In the genomic region with DNA sequence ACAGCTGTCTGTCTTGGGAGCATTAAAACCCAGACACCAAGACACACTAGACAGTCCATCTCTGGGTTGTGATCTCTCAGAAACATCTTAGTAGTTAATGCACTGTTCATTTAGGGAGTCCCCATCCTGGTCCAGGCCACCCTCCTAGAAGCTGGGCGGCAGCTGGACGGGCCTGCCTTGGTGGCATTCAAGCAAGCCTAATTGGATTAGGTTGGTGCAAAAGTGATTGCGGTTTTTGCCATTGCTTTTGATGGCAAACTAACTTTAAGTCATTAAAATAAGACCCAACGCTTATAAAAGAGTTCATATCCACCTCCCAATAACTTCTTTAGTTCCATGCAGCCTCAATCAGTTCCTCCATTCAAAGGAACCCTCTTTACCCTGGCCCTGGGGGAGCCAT, we compare ENCODE assay signal across 15 cellular contexts.
"Had no signal": no experiment of that assay in that cellular context is flagged by ENCODE, and none has a peak within 500 bp of the region (broad histone marks: within the 10 kb centered on the region; RNA-seq: fewer than 3 reads in every experiment).

No MANE protein-coding gene starts in this region.

- FAIRE-seq: islet of Langerhans had no signal

- H3K36me3 Mint-ChIP-seq: activated CD4-positive, alpha-beta memory T cell treated with anti-CD3 and anti-CD28 coated beads for 36 hours; activated naive CD8-positive, alpha-beta T cell treated with anti-CD3 and anti-CD28 coated beads for 36 hours had no signal

- H3K9me3 ChIP-seq: colonic mucosa, heart left ventricle, right atrium auricular region, tibial nerve, vagina had no signal

- H3K4me3 ChIP-seq: colonic mucosa had no signal

- H3K36me3 ChIP-seq: colonic mucosa, heart left ventricle, right atrium auricular region, tibial nerve, vagina had no signal

- H3K4me1 ChIP-seq: colonic mucosa, foreskin keratinocyte had no signal

- H3K4me3 Mint-ChIP-seq: activated CD4-positive, alpha-beta memory T cell treated with anti-CD3 and anti-CD28 coated beads for 36 hours had no signal

- DNase-seq: activated CD4-positive, alpha-beta memory T cell treated with anti-CD3 and anti-CD28 coated beads for 36 hours; activated gamma-delta T cell treated with Interleukin-2 at 50 U/mL for 16 hours; activated naive CD8-positive, alpha-beta T cell treated with anti-CD3 and anti-CD28 coated beads for 36 hours; activated T-cell treated with anti-CD3 and anti-CD28 coated beads, Interleukin-2, amount 50 U/mL, for 48 hours; aorta; colonic mucosa; effector CD4-positive, alpha-beta T cell; foreskin keratinocyte; heart left ventricle; stimulated activated CD4-positive, alpha-beta T cell treated with anti-CD3 and anti-CD28 coated beads, Interleukin-1b, Interleukin-23, amount 100 ng/mL, for 48 hours; stimulated activated naive B cell treated with anti-CD40 and anti-IgM and Interleukin-4, amounts not matched to agents 10 μg/mL and 1 μg/mL and 100 μg/mL, for 72 hours had no signal

- H3K27ac ChIP-seq: colonic mucosa, foreskin keratinocyte, right atrium auricular region, vagina had no signal

- H3K27me3 ChIP-seq: colonic mucosa, foreskin keratinocyte, heart left ventricle, right atrium auricular region, tibial nerve, vagina had no signal

- H3K27me3 Mint-ChIP-seq: activated naive CD8-positive, alpha-beta T cell treated with anti-CD3 and anti-CD28 coated beads for 36 hours had no signal

- H3K9me3 Mint-ChIP-seq: activated CD4-positive, alpha-beta memory T cell treated with anti-CD3 and anti-CD28 coated beads for 36 hours; activated naive CD8-positive, alpha-beta T cell treated with anti-CD3 and anti-CD28 coated beads for 36 hours; stimulated activated naive B cell treated with anti-CD40 and anti-IgM and Interleukin-4, amounts not matched to agents 10 μg/mL and 1 μg/mL and 100 μg/mL, for 72 hours had no signal

- H3K27ac Mint-ChIP-seq: activated CD4-positive, alpha-beta memory T cell treated with anti-CD3 and anti-CD28 coated beads for 36 hours; stimulated activated naive B cell treated with anti-CD40 and anti-IgM and Interleukin-4, amounts not matched to agents 10 μg/mL and 1 μg/mL and 100 μg/mL, for 72 hours had no signal
